ENCODE assay signal across 20 cellular contexts in the genomic region with DNA sequence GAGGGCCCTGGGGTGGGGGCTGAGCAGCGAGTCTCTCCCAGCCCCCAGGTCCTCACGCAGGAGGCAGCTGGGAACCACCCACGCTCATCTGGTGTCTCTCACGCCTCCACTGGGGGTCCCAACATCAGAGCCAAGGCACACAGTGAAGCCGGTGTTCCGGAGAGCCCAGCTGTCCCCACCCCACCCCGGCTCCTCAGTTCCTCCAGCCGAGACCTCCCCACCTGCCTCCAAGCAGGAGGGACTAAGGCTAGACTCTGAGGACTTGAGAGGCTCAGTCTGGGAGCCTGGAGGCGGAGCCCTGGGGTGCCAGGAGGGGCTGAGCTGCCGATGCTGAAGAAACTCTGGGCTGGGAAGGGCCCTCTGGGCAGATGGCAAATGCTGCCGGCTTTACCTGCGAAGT. TPM values are rescaled to one million over a fixed set of nuclear protein-coding genes. Genes with fewer than 3 reads are reported as not detected.
A peak's percentile ranks its signal among the peaks of the same experiment; 100 is the strongest.
DNase-seq lines count a peak whose midpoint lies in the region; ATAC-seq and TF ChIP-seq lines count a peak whose summit lies in the region.
"Had no signal": no experiment of that assay in that cellular context is flagged by ENCODE, and none has a peak within 500 bp of the region (broad histone marks: within the 10 kb centered on the region; RNA-seq: fewer than 3 reads in every experiment).

No MANE protein-coding gene starts in this region.

- H3K9me3 Mint-ChIP-seq in WTC11 = no peaks in the 10 kb centered on the region

- no peaks in the 10 kb centered on the region; the same call in 1 of the 2 replicates for H3K27me3 ChIP-seq in Panc1 (ENCODE audit: control insufficient read depth, insufficient read depth, low read length)

- H3K36me3 ChIP-seq in Panc1 (ENCODE audit: control insufficient read depth, insufficient read depth, low read length) = no peaks in the 10 kb centered on the region
- H3K36me3 ChIP-seq: BE2C had no signal

- ATAC-seq in Panc1 = peak; percentile 44; the same call in 1 of the 2 replicates
- no peak for ATAC-seq in GM21619 (IDR thresholded peaks at IDR 0.05; ENCODE audit: unreplicated experiment)
- ATAC-seq in HG02588 (IDR thresholded peaks at IDR 0.05; ENCODE audit: unreplicated experiment) = no peak
- ATAC-seq in WTC11 = no peak
- ATAC-seq: HCT116 had no signal

- peaks cover 59% of the 10 kb centered on the region for H3K27me3 Mint-ChIP-seq in WTC11 (ENCODE audit: low read depth)

- DNase-seq in NCI-H2227 (lab: John Stamatoyannopoulos, UW; ENCODE audit: unreplicated experiment) (peak; percentile 34), NCI-H2227 treated with DMSO at 0.1 percent for 48 hours (lab: John Stamatoyannopoulos, UW) (no peak), NCI-H2171 treated with DMSO at 0.1 percent for 48 hours (lab: John Stamatoyannopoulos, UW) (peak; percentile 93), Panc1 (ENCODE audit: low read depth, low spot score) (no peak), WTC11 (ENCODE audit: low spot score) (no peak), NCI-H1436 treated with DMSO at 0.1 percent for 48 hours (lab: John Stamatoyannopoulos, UW) (no peak)
- DNase-seq: BE2C; CD4-positive, CD25-positive, alpha-beta regulatory T cell; COR-L47; DMS79; GM23248; NCI-H1930; NCI-H510A treated with DMSO at 0.1 percent for 48 hours; NK-92 treated with Interleukin-12 subunit alpha and Interleukin-12 subunit beta, amount 100 ng/mL, for 24 hours; Right ventricle myocardium superior; SW 1271; T-helper 2 cell had no signal

- no peak overlapping the region for H3K27ac ChIP-seq in Panc1 (ENCODE audit: low read length)
- H3K27ac ChIP-seq: GM23248 had no signal

- peaks cover 12% of the 10 kb centered on the region for H3K4me1 Mint-ChIP-seq in WTC11

- CTCF ChIA-PET in Panc1 (lab: Charles Lee) (no interaction called here), WTC11 (lab: Charles Lee) (interaction anchor here (0.8 to 4.6 kb wide), 5 partner anchors 8 to 365 kb away, joined by 3 to 93 read pairs (median 3); a partner anchor contains a TSS)

- intact Hi-C loops in Panc1 (cut with micrococcal nuclease; ENCODE audit: unreplicated experiment) = no loop called here

- POLR2A ChIA-PET in Panc1 (lab: Charles Lee) (no interaction called here), WTC11 (lab: Charles Lee) (no interaction called here)

- no peak overlapping the region for H3K4me3 Mint-ChIP-seq in WTC11
- H3K4me3 Mint-ChIP-seq: CD4-positive, CD25-positive, alpha-beta regulatory T cell had no signal

- no TSS peak for BruUV-seq in Panc1 (replicated peaks; lab: Mats Ljungman, UMichigan)

- in situ Hi-C loops in Panc1 (cut with HindIII; ENCODE audit: low pct_unique_long_range_greater_than_20kb, low sequenced_read_pairs) = no loop called here

- H3K27ac Mint-ChIP-seq in WTC11 = no peak overlapping the region
- H3K27ac Mint-ChIP-seq: CD4-positive, CD25-positive, alpha-beta regulatory T cell had no signal

- no peaks in the 10 kb centered on the region for H3K36me3 Mint-ChIP-seq in WTC11
- H3K36me3 Mint-ChIP-seq: CD4-positive, CD25-positive, alpha-beta regulatory T cell had no signal

- TF ChIP-seq CTCF in Panc1 (IDR thresholded peaks at IDR 0.05) (no peak), WTC11 (IDR thresholded peaks at IDR 0.05) (no peak)

- H3K4me1 ChIP-seq in Panc1 (ENCODE audit: control insufficient read depth, insufficient read depth, low read length) = peaks cover 11% of the 10 kb centered on the region
- H3K4me1 ChIP-seq: BE2C had no signal

- H3K4me3 ChIP-seq in Panc1 (ENCODE audit: low read depth in 2 of 2, low read length in 2 of 2) = no peak overlapping the region
- H3K4me3 ChIP-seq: GM23248 had no signal

- H3K9me3 ChIP-seq in Panc1 (ENCODE audit: control insufficient read depth, insufficient read depth, low read depth, low read length) = no peaks in the 10 kb centered on the region
- H3K9me3 ChIP-seq: BE2C had no signal

TF ChIP-seq in WTC11, 78 proteins besides CTCF, POLR2A, EP300 and RAD21:
- TF ChIP-seq, protein P1, sequence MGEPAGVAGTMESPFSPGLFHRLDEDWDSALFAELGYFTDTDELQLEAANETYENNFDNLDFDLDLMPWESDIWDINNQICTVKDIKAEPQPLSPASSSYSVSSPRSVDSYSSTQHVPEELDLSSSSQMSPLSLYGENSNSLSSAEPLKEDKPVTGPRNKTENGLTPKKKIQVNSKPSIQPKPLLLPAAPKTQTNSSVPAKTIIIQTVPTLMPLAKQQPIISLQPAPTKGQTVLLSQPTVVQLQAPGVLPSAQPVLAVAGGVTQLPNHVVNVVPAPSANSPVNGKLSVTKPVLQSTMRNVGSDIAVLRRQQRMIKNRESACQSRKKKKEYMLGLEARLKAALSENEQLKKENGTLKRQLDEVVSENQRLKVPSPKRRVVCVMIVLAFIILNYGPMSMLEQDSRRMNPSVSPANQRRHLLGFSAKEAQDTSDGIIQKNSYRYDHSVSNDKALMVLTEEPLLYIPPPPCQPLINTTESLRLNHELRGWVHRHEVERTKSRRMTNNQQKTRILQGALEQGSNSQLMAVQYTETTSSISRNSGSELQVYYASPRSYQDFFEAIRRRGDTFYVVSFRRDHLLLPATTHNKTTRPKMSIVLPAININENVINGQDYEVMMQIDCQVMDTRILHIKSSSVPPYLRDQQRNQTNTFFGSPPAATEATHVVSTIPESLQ (CRISPR knock-in tag; IDR thresholded peaks at IDR 0.05) = no peak
- TF ChIP-seq NFE2L1 (CRISPR knock-in tag; IDR thresholded peaks at IDR 0.05) (no peak), NR1H2 (CRISPR knock-in tag; IDR thresholded peaks at IDR 0.05) (no peak)
- TF ChIP-seq, protein P2, sequence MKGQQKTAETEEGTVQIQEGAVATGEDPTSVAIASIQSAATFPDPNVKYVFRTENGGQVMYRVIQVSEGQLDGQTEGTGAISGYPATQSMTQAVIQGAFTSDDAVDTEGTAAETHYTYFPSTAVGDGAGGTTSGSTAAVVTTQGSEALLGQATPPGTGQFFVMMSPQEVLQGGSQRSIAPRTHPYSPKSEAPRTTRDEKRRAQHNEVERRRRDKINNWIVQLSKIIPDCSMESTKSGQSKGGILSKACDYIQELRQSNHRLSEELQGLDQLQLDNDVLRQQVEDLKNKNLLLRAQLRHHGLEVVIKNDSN (CRISPR knock-in tag; IDR thresholded peaks at IDR 0.05) = no peak

RNA-seq across cellular contexts. Expression of a gene that starts 1.6 kb away (rescaled TPM):
- total RNA-seq in Panc1 (2021; ENCODE audit: unreplicated experiment) = 1.2 TPM
- polyA plus RNA-seq in Panc1 (2012; ENCODE audit: insufficient read length) = 1.7 TPM
- 1.5 to 2.2 TPM (median 1.9 TPM) in 3 replicates for total RNA-seq in WTC11 (2021)
- total RNA-seq: CD4-positive, CD25-positive, alpha-beta regulatory T cell; GM23248; Right ventricle myocardium superior had no signal
- polyA plus RNA-seq: CD4-positive, CD25-positive, alpha-beta regulatory T cell; GM23248 had no signal

RNA-seq across cellular contexts. Expression of a gene that starts 14.0 kb away (rescaled TPM):
- total RNA-seq in Panc1 (2021; ENCODE audit: unreplicated experiment) = 2.6 TPM
- polyA plus RNA-seq in Panc1 (2012; ENCODE audit: insufficient read length) = 3.5 TPM
- total RNA-seq in WTC11 (2021) = 1.2 to 1.6 TPM (median 1.4 TPM) in 3 replicates
- total RNA-seq: CD4-positive, CD25-positive, alpha-beta regulatory T cell; GM23248 had no signal
- polyA plus RNA-seq: CD4-positive, CD25-positive, alpha-beta regulatory T cell had no signal

RNA-seq across cellular contexts. Expression of a gene that starts 16.5 kb away (rescaled TPM):
- total RNA-seq in Panc1 (2021; ENCODE audit: unreplicated experiment) (61.5 TPM), WTC11 (2021) (20.7 to 29.0 TPM (median 24.9 TPM) in 3 replicates)
- polyA plus RNA-seq in Panc1 (2012; ENCODE audit: insufficient read length) = 133 TPM
- total RNA-seq: CD4-positive, CD25-positive, alpha-beta regulatory T cell had no signal
- polyA plus RNA-seq: CD4-positive, CD25-positive, alpha-beta regulatory T cell had no signal

Comparison
In these comparisons a context has a peak if more than half of its experiments do, and no peak if none do; other contexts are left out.
1. DNase-seq: peak in NCI-H2227 (single experiment) and NCI-H2171 treated with DMSO at 0.1 percent for 48 hours (single experiment); none in NCI-H2227 treated with DMSO at 0.1 percent for 48 hours (single experiment), Panc1 (single experiment), WTC11 (single experiment) and NCI-H1436 treated with DMSO at 0.1 percent for 48 hours (single experiment).